Comparison of ENCODE assay signal across 8 cellular contexts in the genomic region with DNA sequence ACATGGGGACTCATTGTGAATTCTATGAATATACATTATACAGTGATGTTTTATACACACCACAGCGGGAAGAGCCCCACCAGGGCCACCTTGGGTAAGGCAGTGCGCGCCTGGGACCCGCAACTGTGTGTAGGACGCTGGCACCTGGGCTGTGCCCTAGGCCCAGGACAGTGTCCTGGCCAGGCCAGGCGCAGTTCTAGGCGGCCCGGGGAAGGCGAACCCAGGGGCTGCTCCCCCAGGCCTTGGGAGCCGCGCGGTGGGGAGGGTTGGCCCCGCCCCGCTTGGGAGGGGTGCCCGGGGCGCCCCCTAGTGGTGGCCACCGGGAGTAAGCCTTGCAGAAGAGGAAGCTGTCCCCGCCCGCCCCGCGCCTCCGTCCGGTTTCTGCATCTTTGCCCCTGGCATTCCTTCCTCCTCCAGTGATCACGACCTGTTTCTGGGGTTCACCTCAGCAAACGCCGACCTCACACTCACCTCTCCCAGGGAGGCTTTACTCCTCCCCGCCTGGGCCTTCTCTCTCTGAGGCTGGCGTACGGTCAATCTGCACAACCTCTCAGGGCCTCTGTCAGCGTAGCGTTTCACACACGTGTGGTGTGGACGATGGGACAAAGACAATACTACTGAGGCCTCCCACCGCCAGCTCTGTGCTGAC. TPM values are rescaled to one million over a fixed set of nuclear protein-coding genes. Genes with fewer than 3 reads are reported as not detected.
A peak's percentile ranks its signal among the peaks of the same experiment; 100 is the strongest.
DNase-seq lines count a peak whose midpoint lies in the region; ATAC-seq and TF ChIP-seq lines count a peak whose summit lies in the region.

No MANE protein-coding gene starts in this region.

- no peaks in the 10 kb centered on the region for H3K27me3 Mint-ChIP-seq in activated naive CD4-positive, alpha-beta T cell treated with anti-CD3 and anti-CD28 coated beads for 36 hours (ENCODE audit: low read depth)

- ATAC-seq in upper lobe of left lung (ENCODE audit: low FRiP score in 2 of 2) = peak; percentile 91 to 96

- H3K9me3 Mint-ChIP-seq in activated naive CD4-positive, alpha-beta T cell treated with anti-CD3 and anti-CD28 coated beads for 36 hours = no peaks in the 10 kb centered on the region

- H3K27me3 ChIP-seq in SJSA1 (replicated peaks) = no peaks in the 10 kb centered on the region
- H3K27me3 ChIP-seq in upper lobe of left lung = no peaks in the 10 kb centered on the region

- CTCF ChIA-PET in activated naive CD4-positive, alpha-beta T cell treated with anti-CD3 and anti-CD28 coated beads for 36 hours (lab: Charles Lee) = interaction anchor here (0.6 to 30.8 kb wide), 7 partner anchors 10 to 85 kb away, joined by 3 to 992 read pairs (median 5); a partner anchor contains a TSS

- TF ChIP-seq EP300 in upper lobe of left lung (IDR thresholded peaks at IDR 0.05) = no peak

- H3K4me3 Mint-ChIP-seq in activated naive CD4-positive, alpha-beta T cell treated with anti-CD3 and anti-CD28 coated beads for 36 hours = peak overlapping the region; percentile 68

- WGBS in upper lobe of left lung, 2 donors = 11 to 16% methylated on average over 11 to 34 of the region's 34 CpGs

- H3K4me3 ChIP-seq in SJSA1 = no peak overlapping the region
- H3K4me3 ChIP-seq in upper lobe of left lung = peak overlapping the region in 3 of 4 donors; percentile 17 to 32 (median 32)

- no peaks in the 10 kb centered on the region for H3K36me3 ChIP-seq in SJSA1
- no peaks in the 10 kb centered on the region for H3K36me3 ChIP-seq in upper lobe of left lung

- peak; percentile 55 to 70 for DNase-seq in AML-193 (lab: John Stamatoyannopoulos, UW)
- peak; percentile 81 for DNase-seq in HuH-7.5 (ENCODE audit: low spot score)
- DNase-seq in SJSA1 (ENCODE audit: low read depth in 1 of 2, low spot score in 2 of 2) = peak; percentile 87 to 90
- DNase-seq in activated naive CD4-positive, alpha-beta T cell treated with anti-CD3 and anti-CD28 coated beads for 36 hours = peak; percentile 85
- peak; percentile 94 for DNase-seq in cardiac septum (ENCODE audit: low spot score)
- peak; percentile 96 for DNase-seq in posterior vena cava (ENCODE audit: low spot score)
- DNase-seq in upper lobe of left lung = peak; percentile 88 to 96

- H3K9me3 ChIP-seq in SJSA1 (replicated peaks) = no peaks in the 10 kb centered on the region
- H3K9me3 ChIP-seq in upper lobe of left lung = no peaks in the 10 kb centered on the region

- peak; percentile 95 to 98 (median 97) for TF ChIP-seq CTCF in upper lobe of left lung (IDR thresholded peaks at IDR 0.05)

- peak overlapping the region; percentile 73 for H3K27ac Mint-ChIP-seq in activated naive CD4-positive, alpha-beta T cell treated with anti-CD3 and anti-CD28 coated beads for 36 hours

- no peaks in the 10 kb centered on the region for H3K36me3 Mint-ChIP-seq in activated naive CD4-positive, alpha-beta T cell treated with anti-CD3 and anti-CD28 coated beads for 36 hours (ENCODE audit: low read depth)

- H3K27ac ChIP-seq in SJSA1 (no peak overlapping the region), upper lobe of left lung (peak overlapping the region in 3 of 4 donors; percentile 61 to 87 (median 77))

- intact Hi-C loops in activated naive CD4-positive, alpha-beta T cell treated with anti-CD3 and anti-CD28 coated beads for 36 hours (cut with micrococcal nuclease) = loop anchor here (1.0 kb wide), 1 partner anchor 10 kb away; a partner anchor contains a TSS
- intact Hi-C loops in cardiac septum (cut with DNase I) (no loop called here), posterior vena cava (cut with DNase I) (no loop called here)

- H3K4me1 ChIP-seq in SJSA1 (replicated peaks) (peaks cover 17% of the 10 kb centered on the region), upper lobe of left lung (peaks cover 12 to 25% (median 21%) of the 10 kb centered on the region in 4 donors)

- peaks cover 33% of the 10 kb centered on the region for H3K4me1 Mint-ChIP-seq in activated naive CD4-positive, alpha-beta T cell treated with anti-CD3 and anti-CD28 coated beads for 36 hours (ENCODE audit: low read depth)

- peak; percentile 19 for TF ChIP-seq POLR2A in GM19099 (IDR thresholded peaks at IDR 0.05; ENCODE audit: extremely low read depth, insufficient read length, low read depth)
- no peak for TF ChIP-seq POLR2A in upper lobe of left lung (IDR thresholded peaks at IDR 0.05)

RNA-seq across cellular contexts. Expression of a gene that starts 9.5 kb away (rescaled TPM):
- 75.2 and 85.7 TPM in 2 replicates for total RNA-seq in SJSA1 (2014; rRNA removed; shearing (Covaris generic))
- total RNA-seq in activated naive CD4-positive, alpha-beta T cell treated with anti-CD3 and anti-CD28 coated beads for 36 hours = 100 to 1,000 TPM; 124 to 132 TPM
- total RNA-seq in cardiac septum (50.9 TPM), posterior vena cava (100 to 1,000 TPM; 135 to 164 TPM), upper lobe of left lung (100 to 1,000 TPM in 4 of 6 donors, 10 to 100 TPM in 2; 43.0 to 167 (median 103) TPM)

RNA-seq across cellular contexts. Expression of a gene that starts 29.1 kb away (rescaled TPM):
- total RNA-seq in SJSA1 (2014; rRNA removed; shearing (Covaris generic)) = 22.5 and 23.2 TPM in 2 replicates
- total RNA-seq in activated naive CD4-positive, alpha-beta T cell treated with anti-CD3 and anti-CD28 coated beads for 36 hours = 10 to 100 TPM; 15.1 to 16.3 TPM
- 14.6 TPM for total RNA-seq in cardiac septum
- total RNA-seq in posterior vena cava = 10 to 100 TPM; 12.3 to 14.9 TPM
- 10 to 100 TPM; 24.6 to 59.2 (median 33.3) TPM for total RNA-seq in upper lobe of left lung

RNA-seq across cellular contexts. Expression of a gene that starts 36.6 kb away (rescaled TPM):
- total RNA-seq in SJSA1 (2014; rRNA removed; shearing (Covaris generic)) = 20.6 and 30.6 TPM in 2 replicates
- 1 to 10 TPM; 3.3 to 4.6 TPM for total RNA-seq in activated naive CD4-positive, alpha-beta T cell treated with anti-CD3 and anti-CD28 coated beads for 36 hours
- total RNA-seq in cardiac septum (24.9 TPM), posterior vena cava (10 to 100 TPM; 17.5 to 30.7 TPM), upper lobe of left lung (10 to 100 TPM; 21.0 to 48.1 (median 27.5) TPM)

RNA-seq across cellular contexts. Expression of a gene that starts 43.4 kb away (rescaled TPM):
- 0.03 TPM in 1 of 2 replicates, not detected in the other for total RNA-seq in SJSA1 (2014; rRNA removed; shearing (Covaris generic))
- under 1 TPM; 0.32 to 0.41 TPM for total RNA-seq in activated naive CD4-positive, alpha-beta T cell treated with anti-CD3 and anti-CD28 coated beads for 36 hours
- total RNA-seq in cardiac septum (1.2 TPM), posterior vena cava (under 1 TPM; 0.37 to 0.38 TPM), upper lobe of left lung (10 to 100 TPM; 21.6 to 62.4 (median 26.0) TPM)

RNA-seq across cellular contexts. Expression of a gene that starts 47.8 kb away (rescaled TPM):
- not detected in 2 replicates for total RNA-seq in SJSA1 (2014; rRNA removed; shearing (Covaris generic))
- not detected for total RNA-seq in activated naive CD4-positive, alpha-beta T cell treated with anti-CD3 and anti-CD28 coated beads for 36 hours
- not detected for total RNA-seq in cardiac septum
- total RNA-seq in posterior vena cava = not detected
- not detected for total RNA-seq in upper lobe of left lung
